23 cellular contexts compared by ENCODE assay signal in the genomic region with DNA sequence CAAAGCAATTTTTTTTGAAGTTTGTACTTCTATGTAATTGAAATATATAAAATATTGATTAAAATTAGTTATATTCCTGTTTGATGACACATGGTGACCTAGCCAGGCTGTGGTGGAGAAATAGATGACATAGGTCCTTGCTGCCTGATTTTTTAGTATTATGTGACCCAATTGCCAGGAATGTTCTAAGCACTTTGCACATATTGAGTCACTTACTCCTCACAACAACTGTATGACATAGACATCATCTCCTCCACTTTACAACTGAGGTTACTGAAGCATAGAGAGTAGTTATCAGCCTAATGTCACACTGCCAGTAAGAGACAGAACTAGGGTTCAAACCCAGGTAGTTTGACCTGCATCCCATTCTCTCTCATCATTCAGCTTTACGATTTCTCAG. TPM values are rescaled to one million over a fixed set of nuclear protein-coding genes. Genes with fewer than 3 reads are reported as not detected.
"Had no signal": no experiment of that assay in that cellular context is flagged by ENCODE, and none has a peak within 500 bp of the region (broad histone marks: within the 10 kb centered on the region; RNA-seq: fewer than 3 reads in every experiment).

No MANE protein-coding gene starts in this region.

- H2AFZ ChIP-seq: neural progenitor cell had no signal

- H3K27ac ChIP-seq: gastrocnemius medialis, heart right ventricle, left ventricle myocardium inferior, lower lobe of right lung, neural progenitor cell, ovary, suprapubic skin, thyroid gland had no signal

- H3K4me2 ChIP-seq: neural progenitor cell, smooth muscle cell had no signal

- FAIRE-seq: endometrium, urothelium cell line had no signal

- H3K4me1 ChIP-seq: left ventricle myocardium inferior, neural progenitor cell, thyroid gland had no signal

- H3K27ac Mint-ChIP-seq: natural killer cell treated with Interleukin-12 subunit alpha and Interleukin-12 subunit beta and Interleukin-15 and Interleukin-18, amount 100 ng/mL, for 72 hours; neural progenitor cell; type B pancreatic cell had no signal

- H3K4me1 Mint-ChIP-seq: neural progenitor cell had no signal

- H3K36me3 ChIP-seq: gastrocnemius medialis, heart right ventricle, left ventricle myocardium inferior, lower lobe of right lung, neural progenitor cell, ovary, suprapubic skin, thyroid gland had no signal

- H3K9ac ChIP-seq: neural progenitor cell had no signal

- H3K9me3 ChIP-seq: gastrocnemius medialis, heart right ventricle, left ventricle myocardium inferior, lower lobe of right lung, ovary, suprapubic skin, thyroid gland had no signal

- H3K4me3 ChIP-seq: gastrocnemius medialis, heart right ventricle, left ventricle myocardium inferior, lower lobe of right lung, neural progenitor cell, ovary, smooth muscle cell, suprapubic skin, thyroid gland had no signal

- H3K27me3 ChIP-seq: gastrocnemius medialis, heart right ventricle, neural progenitor cell, ovary, suprapubic skin, thyroid gland had no signal

- H3K4me3 Mint-ChIP-seq: natural killer cell treated with Interleukin-12 subunit alpha and Interleukin-12 subunit beta and Interleukin-15 and Interleukin-18, amount 100 ng/mL, for 72 hours; neural progenitor cell; type B pancreatic cell had no signal

- H3K9me3 Mint-ChIP-seq: natural killer cell treated with Interleukin-12 subunit alpha and Interleukin-12 subunit beta and Interleukin-15 and Interleukin-18, amount 100 ng/mL, for 72 hours; neural progenitor cell; type B pancreatic cell had no signal

- H3K36me3 Mint-ChIP-seq: natural killer cell treated with Interleukin-12 subunit alpha and Interleukin-12 subunit beta and Interleukin-15 and Interleukin-18, amount 100 ng/mL, for 72 hours; neural progenitor cell; type B pancreatic cell had no signal

- DNase-seq: effector memory CD4-positive, alpha-beta T cell; gastrocnemius medialis; heart right ventricle; hypothalamus; islet precursor cell; left ventricle myocardium inferior; lower lobe of right lung; mesenchymal stem cell; midbrain; nucleus accumbens; ovary; right cardiac atrium; stimulated activated CD4-positive, alpha-beta T cell treated with anti-CD3 and anti-CD28 coated beads, Interleukin-2, amount 100 ng/mL, for 48 hours; stimulated activated naive CD8-positive, alpha-beta T cell treated with anti-CD3 and anti-CD28 coated beads, Interleukin-15, Interleukin-2, amounts not matched to agents 100 U/mL and 50 U/mL, for 24 hours; thyroid gland had no signal

RNA-seq across cellular contexts. Expression of a gene that starts 35.8 kb away (rescaled TPM):
- total RNA-seq: epithelial cell of proximal tubule; lower lobe of right lung; natural killer cell treated with Interleukin-12 subunit alpha and Interleukin-12 subunit beta and Interleukin-15 and Interleukin-18, amount 100 ng/mL, for 72 hours; thyroid gland had no signal
